Comparison of ENCODE assay signal across 20 cellular contexts in the genomic region with DNA sequence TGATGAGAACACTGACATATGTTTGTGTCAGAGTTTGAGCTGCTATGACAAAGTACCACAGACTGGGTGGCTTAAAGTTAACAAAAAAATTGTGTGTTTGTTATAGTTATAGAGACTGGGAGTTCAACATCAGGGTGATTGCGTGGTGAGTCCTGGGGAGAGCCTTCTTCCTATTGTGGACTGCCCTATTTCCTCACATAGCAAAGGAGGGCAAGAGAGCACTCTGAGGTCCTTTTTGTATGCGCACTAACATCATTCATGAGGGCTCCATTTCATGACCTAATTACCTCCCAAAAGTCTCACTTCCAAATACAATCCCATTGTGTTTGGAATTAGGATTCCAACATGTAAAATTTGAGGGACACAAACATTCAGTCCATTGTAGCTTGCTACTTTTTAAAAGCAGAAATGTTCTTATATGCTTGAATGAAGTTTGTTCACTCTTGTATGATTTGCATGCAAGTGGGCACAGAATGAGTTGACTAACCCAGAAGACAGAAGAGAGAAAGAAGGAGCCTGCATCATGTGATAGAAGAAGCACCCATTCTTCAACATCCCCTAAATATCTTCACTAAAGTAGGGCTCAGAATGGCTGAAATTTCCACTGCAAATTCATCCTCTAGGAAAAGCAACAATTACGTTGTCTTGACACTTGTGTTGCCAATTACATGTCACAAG. TPM values are rescaled to one million over a fixed set of nuclear protein-coding genes. Genes with fewer than 3 reads are reported as not detected.
DNase-seq lines count a peak whose midpoint lies in the region; ATAC-seq, FAIRE-seq and TF ChIP-seq lines count a peak whose summit lies in the region.
"Had no signal": no experiment of that assay in that cellular context is flagged by ENCODE, and none has a peak within 500 bp of the region (broad histone marks: within the 10 kb centered on the region; RNA-seq: fewer than 3 reads in every experiment).

No MANE protein-coding gene starts in this region.

- no peak overlapping the region for H3K27ac ChIP-seq in kidney (ENCODE audit: low read depth in 2 of 2, low read length in 2 of 2)
- H3K27ac ChIP-seq: epithelial cell of prostate, Peyer's patch, upper lobe of left lung had no signal

- no peak overlapping the region for H3K9ac ChIP-seq in kidney (ENCODE audit: low read length in 2 of 2)

- no peaks in the 10 kb centered on the region for H3K4me1 ChIP-seq in kidney (ENCODE audit: control insufficient read depth in 1 of 2, insufficient read depth in 1 of 2, low read depth in 1 of 2, low read length in 2 of 2)
- H3K4me1 ChIP-seq: Peyer's patch, upper lobe of left lung had no signal

- H3K36me3 ChIP-seq in kidney (ENCODE audit: control insufficient read depth in 1 of 2, insufficient read depth in 2 of 2, low read length in 2 of 2): no peaks in the 10 kb centered on the region
- H3K36me3 ChIP-seq: Peyer's patch, upper lobe of left lung had no signal

- CTCF ChIA-PET in HEK293T (lab: Yijun Ruan, JAX): no interaction called here

- no peak for TF ChIP-seq CTCF in kidney (IDR thresholded peaks at IDR 0.05; ENCODE audit: borderline replicate concordance, extremely low read depth, insufficient read depth)

- no peaks in the 10 kb centered on the region for H3K9me3 ChIP-seq in kidney (ENCODE audit: control insufficient read depth in 1 of 2, low read length in 2 of 2)
- H3K9me3 ChIP-seq: Peyer's patch, upper lobe of left lung had no signal

- POLR2A ChIA-PET in HEK293T (lab: Yijun Ruan, JAX): no interaction called here

- peak; percentile 81 for ATAC-seq in GM18517 (IDR thresholded peaks at IDR 0.05; ENCODE audit: unreplicated experiment)
- ATAC-seq in GM21390 (IDR thresholded peaks at IDR 0.05; ENCODE audit: unreplicated experiment): peak; percentile 84
- peak; percentile 94 for ATAC-seq in HG02884 (IDR thresholded peaks at IDR 0.05; ENCODE audit: unreplicated experiment)
- peak; percentile 66 for ATAC-seq in HG03520 (IDR thresholded peaks at IDR 0.05; ENCODE audit: unreplicated experiment)
- ATAC-seq: T-cell had no signal

- FAIRE-seq in kidney (lab: Jason Lieb, UNC): no peak
- FAIRE-seq: GM19239 had no signal

- DNase-seq in UCSD-AML1 (lab: John Stamatoyannopoulos, UW; ENCODE audit: unreplicated experiment) (no peak), kidney (no peak), HEK293T (ENCODE audit: extremely low spot score) (no peak)
- DNase-seq in activated CD4-positive, CD25-positive, alpha-beta regulatory T cell (lab: John Stamatoyannopoulos, UW): no peak
- DNase-seq: activated CD4-positive, alpha-beta T cell treated with anti-CD3 and anti-CD28 coated beads, Interleukin-2, amount 10 ng/mL, durations not matched to agents 24 days and 14 days; activated T-cell treated with anti-CD3 and anti-CD28 coated beads, Interleukin-2, amount 50 U/mL, for 48 hours; KBM-7; kidney glomerular epithelial cell; NCI-H187; NCI-H526; Peyer's patch; stimulated activated CD4-positive, alpha-beta T cell treated with anti-CD3 and anti-CD28 coated beads, Interleukin-1b, Interleukin-23, amount 100 ng/mL, for 48 hours; T-cell; upper lobe of left lung had no signal

- H3K4me3 ChIP-seq in kidney (ENCODE audit: low read length in 2 of 2): no peak overlapping the region
- H3K4me3 ChIP-seq: Peyer's patch, upper lobe of left lung had no signal

- intact Hi-C loops in kidney (cut with DNase I): no loop called here

TF ChIP-seq in HEK293T, 16 proteins besides CTCF, POLR2A, EP300 and RAD21:
- TF ChIP-seq BHLHE40 (IDR thresholded peaks at IDR 0.05; ENCODE audit: borderline replicate concordance) (no peak), SP1 (IDR thresholded peaks at IDR 0.05) (no peak), FOXM1 (IDR thresholded peaks at IDR 0.05; ENCODE audit: borderline replicate concordance) (no peak), L3MBTL2 (conservative IDR thresholded peaks at IDR 0.05) (no peak), NFRKB (IDR thresholded peaks at IDR 0.05) (no peak), HDGF (IDR thresholded peaks at IDR 0.05; ENCODE audit: borderline replicate concordance) (no peak), PKNOX1 (IDR thresholded peaks at IDR 0.05) (no peak), TARDBP (IDR thresholded peaks at IDR 0.05) (no peak), FOXA1 (IDR thresholded peaks at IDR 0.05) (no peak), LEF1 (IDR thresholded peaks at IDR 0.05; ENCODE audit: borderline replicate concordance) (no peak), FOXK2 (IDR thresholded peaks at IDR 0.05) (no peak), SUZ12 (IDR thresholded peaks at IDR 0.05) (no peak), CTBP1 (IDR thresholded peaks at IDR 0.05; ENCODE audit: borderline replicate concordance) (no peak), ELF4 (IDR thresholded peaks at IDR 0.05) (no peak), ARNT (IDR thresholded peaks at IDR 0.05) (no peak), ZNF384 (IDR thresholded peaks at IDR 0.05) (no peak)

RNA-seq across cellular contexts. Expression of gene ALCAM, which starts 18.9 kb away (rescaled TPM):
- total RNA-seq in kidney: 36.4 TPM
- polyA plus RNA-seq in kidney (ENCODE audit: insufficient read depth, low read depth, low replicate concordance): 15.1 TPM
